1 cellular context compared by ENCODE assay signal in the genomic region with DNA sequence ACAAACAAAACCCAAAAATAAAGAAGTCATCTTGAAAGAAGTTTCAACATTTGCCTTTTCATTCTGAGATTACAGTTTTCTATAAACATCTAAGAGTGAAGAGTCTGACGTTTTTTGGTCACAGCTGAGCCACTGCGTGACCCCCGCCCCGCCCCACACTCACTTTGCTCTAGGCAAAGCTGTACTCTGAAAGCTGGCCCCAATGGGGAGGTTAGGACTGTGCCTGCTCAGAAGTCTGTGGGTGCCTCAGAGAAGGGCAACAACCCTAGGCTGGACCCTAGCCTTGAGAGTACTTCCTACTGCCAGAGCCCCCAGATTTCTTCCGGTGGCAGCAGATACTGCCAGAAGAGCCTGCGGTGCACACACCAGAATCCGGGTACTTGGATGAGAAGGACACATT.
TF ChIP-seq lines count a peak whose summit lies in the region.

No MANE protein-coding gene starts in this region.

TF ChIP-seq in WTC11, 78 proteins besides CTCF, POLR2A, EP300 and RAD21 (continued from another document):
- no peak for TF ChIP-seq HMGXB4 (CRISPR knock-in tag; IDR thresholded peaks at IDR 0.05)
